ENCODE assay signal across 1 cellular context in the genomic region with DNA sequence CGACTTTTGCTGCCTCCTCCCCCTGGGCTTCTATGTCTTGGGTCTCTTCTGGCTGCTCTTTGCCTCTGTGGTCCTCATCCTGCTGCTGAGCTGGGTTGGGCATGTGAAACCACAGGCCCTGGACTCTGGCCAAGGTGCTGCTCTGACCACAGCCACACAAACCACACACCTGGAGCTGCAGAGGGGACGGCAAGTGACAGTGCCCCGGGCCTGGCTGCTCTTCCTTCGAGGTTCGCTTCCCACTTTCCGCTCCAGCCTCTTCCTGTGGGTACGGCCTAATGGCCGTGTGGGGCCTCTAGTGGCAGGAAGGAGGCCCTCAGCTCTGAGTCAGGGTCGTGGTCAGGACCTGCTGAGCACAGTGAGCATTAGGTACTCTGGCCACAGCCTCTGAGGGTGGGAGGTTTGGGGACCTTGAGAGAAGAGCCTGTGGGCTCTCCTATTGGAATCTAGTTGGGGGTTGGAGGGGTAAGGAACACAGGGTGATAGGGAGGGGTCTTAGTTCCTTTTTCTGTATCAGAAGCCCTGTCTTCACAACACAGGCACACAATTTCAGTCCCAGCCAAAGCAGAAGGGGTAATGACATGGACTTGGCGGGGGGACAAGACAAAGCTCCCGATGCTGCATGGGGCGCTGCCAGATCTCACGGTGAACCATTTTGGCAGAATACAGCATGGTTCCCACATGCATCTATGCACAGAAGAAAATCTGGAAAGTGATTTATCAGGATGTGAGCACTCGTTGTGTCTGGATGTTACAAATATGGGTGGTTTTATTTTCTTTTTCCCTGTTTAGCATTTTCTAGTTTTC.
TF ChIP-seq lines count a peak whose summit lies in the region.

No MANE protein-coding gene starts in this region.

TF ChIP-seq in HepG2, 621 proteins besides CTCF, POLR2A, EP300 and RAD21 (continued from another document):
- TF ChIP-seq, protein P1, sequence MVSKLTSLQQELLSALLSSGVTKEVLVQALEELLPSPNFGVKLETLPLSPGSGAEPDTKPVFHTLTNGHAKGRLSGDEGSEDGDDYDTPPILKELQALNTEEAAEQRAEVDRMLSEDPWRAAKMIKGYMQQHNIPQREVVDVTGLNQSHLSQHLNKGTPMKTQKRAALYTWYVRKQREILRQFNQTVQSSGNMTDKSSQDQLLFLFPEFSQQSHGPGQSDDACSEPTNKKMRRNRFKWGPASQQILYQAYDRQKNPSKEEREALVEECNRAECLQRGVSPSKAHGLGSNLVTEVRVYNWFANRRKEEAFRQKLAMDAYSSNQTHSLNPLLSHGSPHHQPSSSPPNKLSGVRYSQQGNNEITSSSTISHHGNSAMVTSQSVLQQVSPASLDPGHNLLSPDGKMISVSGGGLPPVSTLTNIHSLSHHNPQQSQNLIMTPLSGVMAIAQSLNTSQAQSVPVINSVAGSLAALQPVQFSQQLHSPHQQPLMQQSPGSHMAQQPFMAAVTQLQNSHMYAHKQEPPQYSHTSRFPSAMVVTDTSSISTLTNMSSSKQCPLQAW (CRISPR knock-in tag; IDR thresholded peaks at IDR 0.05) = peak; percentile 23; the same call in 1 of the 2 replicates
- TF ChIP-seq REPIN1 (CRISPR knock-in tag; IDR thresholded peaks at IDR 0.05; ENCODE audit: borderline replicate concordance, low read depth) = peak; percentile 49; the same call in 1 of the 2 replicates
- TF ChIP-seq, protein P2, sequence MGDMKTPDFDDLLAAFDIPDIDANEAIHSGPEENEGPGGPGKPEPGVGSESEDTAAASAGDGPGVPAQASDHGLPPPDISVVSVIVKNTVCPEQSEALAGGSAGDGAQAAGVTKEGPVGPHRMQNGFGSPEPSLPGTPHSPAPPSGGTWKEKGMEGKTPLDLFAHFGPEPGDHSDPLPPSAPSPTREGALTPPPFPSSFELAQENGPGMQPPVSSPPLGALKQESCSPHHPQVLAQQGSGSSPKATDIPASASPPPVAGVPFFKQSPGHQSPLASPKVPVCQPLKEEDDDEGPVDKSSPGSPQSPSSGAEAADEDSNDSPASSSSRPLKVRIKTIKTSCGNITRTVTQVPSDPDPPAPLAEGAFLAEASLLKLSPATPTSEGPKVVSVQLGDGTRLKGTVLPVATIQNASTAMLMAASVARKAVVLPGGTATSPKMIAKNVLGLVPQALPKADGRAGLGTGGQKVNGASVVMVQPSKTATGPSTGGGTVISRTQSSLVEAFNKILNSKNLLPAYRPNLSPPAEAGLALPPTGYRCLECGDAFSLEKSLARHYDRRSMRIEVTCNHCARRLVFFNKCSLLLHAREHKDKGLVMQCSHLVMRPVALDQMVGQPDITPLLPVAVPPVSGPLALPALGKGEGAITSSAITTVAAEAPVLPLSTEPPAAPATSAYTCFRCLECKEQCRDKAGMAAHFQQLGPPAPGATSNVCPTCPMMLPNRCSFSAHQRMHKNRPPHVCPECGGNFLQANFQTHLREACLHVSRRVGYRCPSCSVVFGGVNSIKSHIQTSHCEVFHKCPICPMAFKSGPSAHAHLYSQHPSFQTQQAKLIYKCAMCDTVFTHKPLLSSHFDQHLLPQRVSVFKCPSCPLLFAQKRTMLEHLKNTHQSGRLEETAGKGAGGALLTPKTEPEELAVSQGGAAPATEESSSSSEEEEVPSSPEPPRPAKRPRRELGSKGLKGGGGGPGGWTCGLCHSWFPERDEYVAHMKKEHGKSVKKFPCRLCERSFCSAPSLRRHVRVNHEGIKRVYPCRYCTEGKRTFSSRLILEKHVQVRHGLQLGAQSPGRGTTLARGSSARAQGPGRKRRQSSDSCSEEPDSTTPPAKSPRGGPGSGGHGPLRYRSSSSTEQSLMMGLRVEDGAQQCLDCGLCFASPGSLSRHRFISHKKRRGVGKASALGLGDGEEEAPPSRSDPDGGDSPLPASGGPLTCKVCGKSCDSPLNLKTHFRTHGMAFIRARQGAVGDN (CRISPR knock-in tag; IDR thresholded peaks at IDR 0.05) = peak; percentile 85
- TF ChIP-seq CBFB (CRISPR knock-in tag; IDR thresholded peaks at IDR 0.05) = 0 out of 2 replicates have a peak, but pooled peaks have one; percentile 25
- no peak for TF ChIP-seq ZNF839 (CRISPR knock-in tag; IDR thresholded peaks at IDR 0.05; ENCODE audit: borderline replicate concordance)
- 0 out of 2 replicates have a peak, but pooled peaks have one; percentile 33 for TF ChIP-seq ERF (CRISPR knock-in tag; IDR thresholded peaks at IDR 0.05)
- TF ChIP-seq, protein P3, sequence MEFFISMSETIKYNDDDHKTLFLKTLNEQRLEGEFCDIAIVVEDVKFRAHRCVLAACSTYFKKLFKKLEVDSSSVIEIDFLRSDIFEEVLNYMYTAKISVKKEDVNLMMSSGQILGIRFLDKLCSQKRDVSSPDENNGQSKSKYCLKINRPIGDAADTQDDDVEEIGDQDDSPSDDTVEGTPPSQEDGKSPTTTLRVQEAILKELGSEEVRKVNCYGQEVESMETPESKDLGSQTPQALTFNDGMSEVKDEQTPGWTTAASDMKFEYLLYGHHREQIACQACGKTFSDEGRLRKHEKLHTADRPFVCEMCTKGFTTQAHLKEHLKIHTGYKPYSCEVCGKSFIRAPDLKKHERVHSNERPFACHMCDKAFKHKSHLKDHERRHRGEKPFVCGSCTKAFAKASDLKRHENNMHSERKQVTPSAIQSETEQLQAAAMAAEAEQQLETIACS (CRISPR knock-in tag; IDR thresholded peaks at IDR 0.05) = 0 out of 2 replicates have a peak, but pooled peaks have one; percentile 39
- peak; percentile 54 for TF ChIP-seq YY1 (IDR thresholded peaks at IDR 0.05; ENCODE audit: insufficient read depth, insufficient replicate concordance, low read depth, low read length)
- peak; percentile 47; the same call in 1 of the 2 replicates for TF ChIP-seq ZFY (CRISPR knock-in tag; IDR thresholded peaks at IDR 0.05)
- TF ChIP-seq TBL1XR1 (IDR thresholded peaks at IDR 0.05; ENCODE audit: borderline replicate concordance, low read length, partially characterized antibody) = no peak
- no peak for TF ChIP-seq ZNF724P (CRISPR knock-in tag; IDR thresholded peaks at IDR 0.05; ENCODE audit: borderline replicate concordance)
